ENCODE assay signal across 8 cellular contexts in genomic region chr3:160449660-160450598, GRCh38. TPM values are rescaled to one million over a fixed set of nuclear protein-coding genes. Genes with fewer than 3 reads are reported as not detected.
DNase-seq lines count a peak whose midpoint lies in the region; ATAC-seq, FAIRE-seq and TF ChIP-seq lines count a peak whose summit lies in the region.

TRIM59 (minus strand) TSS chr3:160449786; CDS start chr3:160439183, 10,603 bp downstream.

- CTCF ChIA-PET in GM10248 (lab: Yijun Ruan, JAX): interaction anchor here (0.7 to 2.6 kb wide), 13 partner anchors 10 to 564 kb away, joined by 3 to 16 read pairs (median 4); no protein-coding TSS in a partner anchor

- no peak for TF ChIP-seq CTCF in GM10248 (IDR thresholded peaks at IDR 0.05; ENCODE audit: control extremely low read depth, extremely low read depth, low read depth, missing control alignments)
- TF ChIP-seq CTCF in chondrocyte (IDR thresholded peaks at IDR 0.05): peak; percentile 45
- no peak for TF ChIP-seq CTCF in kidney (IDR thresholded peaks at IDR 0.05; ENCODE audit: borderline replicate concordance, extremely low read depth, insufficient read depth)

- H3K9me3 ChIP-seq in kidney (ENCODE audit: control insufficient read depth in 1 of 2, low read length in 2 of 2): no peaks in the 10 kb centered on the region

- H3K4me3 ChIP-seq in kidney (ENCODE audit: low read length in 2 of 2): peak within 1 kb of the TSS; percentile 62 to 80

- peak within 1 kb of the TSS in 1 of 2 donors; percentile 51 for H3K9ac ChIP-seq in kidney (ENCODE audit: low read length in 2 of 2)

- H3K4me1 Mint-ChIP-seq in chondrocyte (ENCODE audit: low read depth): peaks cover 49% of the 10 kb centered on the region

- peak within 1 kb of the TSS; percentile 94 for H3K4me3 Mint-ChIP-seq in chondrocyte (ENCODE audit: unreplicated experiment)

- no peaks in the 10 kb centered on the region for H3K27me3 Mint-ChIP-seq in chondrocyte (ENCODE audit: low read depth)

- peak within 1 kb of the TSS; percentile 99 for H3K27ac Mint-ChIP-seq in chondrocyte (ENCODE audit: unreplicated experiment)

- POLR2A ChIA-PET in GM10248 (lab: Yijun Ruan, JAX): interaction anchor here (0.5 to 1.0 kb wide), 3 partner anchors 14 to 729 kb away, joined by 3 read pairs; no protein-coding TSS in a partner anchor

- FAIRE-seq in kidney (lab: Jason Lieb, UNC): no peak

- intact Hi-C loops in kidney (cut with DNase I): no loop called here

- peaks cover 3% of the 10 kb centered on the region for H3K36me3 Mint-ChIP-seq in chondrocyte (ENCODE audit: low read depth)

- H3K27ac ChIP-seq in kidney (ENCODE audit: low read depth in 2 of 2, low read length in 2 of 2): peak within 1 kb of the TSS in 1 of 2 donors; percentile 55

- peak; percentile 99 for DNase-seq in GM10248 (ENCODE audit: extremely low spot score)
- peak; percentile 34 for DNase-seq in NCI-H1092 (lab: John Stamatoyannopoulos, UW)
- peak; percentile 93 for DNase-seq in activated CD4-positive, alpha-beta T cell treated with anti-CD3 and anti-CD28 coated beads for 1 hour
- peak; percentile 97 for DNase-seq in chondrocyte (ENCODE audit: low spot score)
- DNase-seq in kidney: peak; percentile 97
- peak; percentile 93 for DNase-seq in stimulated activated CD4-positive, alpha-beta T cell treated with anti-CD3 and anti-CD28 coated beads, Interleukin-15, amount 100 ng/mL, for 1 hour (ENCODE audit: low read depth in 1 of 2, low spot score in 1 of 2)
- no peak for DNase-seq in NCI-H1105 treated with DMSO at 0.1 percent for 48 hours (lab: John Stamatoyannopoulos, UW)

- H3K9me3 Mint-ChIP-seq in chondrocyte (ENCODE audit: low read depth): no peaks in the 10 kb centered on the region

- H3K4me1 ChIP-seq in kidney (ENCODE audit: control insufficient read depth in 1 of 2, insufficient read depth in 1 of 2, low read depth in 1 of 2, low read length in 2 of 2): peaks cover 0 to 3% of the 10 kb centered on the region in 2 donors

- ATAC-seq in HG02571 (IDR thresholded peaks at IDR 0.05; ENCODE audit: unreplicated experiment): peak; percentile 94

- no peaks in the 10 kb centered on the region for H3K36me3 ChIP-seq in kidney (ENCODE audit: control insufficient read depth in 1 of 2, insufficient read depth in 2 of 2, low read length in 2 of 2)

RNA-seq across cellular contexts. Expression of gene TRIM59, which starts in this region (rescaled TPM):
- 25.3 to 26.7 TPM (median 25.5 TPM) in 3 replicates for total RNA-seq in chondrocyte
- 4.8 TPM for total RNA-seq in kidney
- 0.84 TPM for polyA plus RNA-seq in kidney (ENCODE audit: insufficient read depth, low read depth, low replicate concordance)
